8 cellular contexts compared by ENCODE assay signal in the genomic region with DNA sequence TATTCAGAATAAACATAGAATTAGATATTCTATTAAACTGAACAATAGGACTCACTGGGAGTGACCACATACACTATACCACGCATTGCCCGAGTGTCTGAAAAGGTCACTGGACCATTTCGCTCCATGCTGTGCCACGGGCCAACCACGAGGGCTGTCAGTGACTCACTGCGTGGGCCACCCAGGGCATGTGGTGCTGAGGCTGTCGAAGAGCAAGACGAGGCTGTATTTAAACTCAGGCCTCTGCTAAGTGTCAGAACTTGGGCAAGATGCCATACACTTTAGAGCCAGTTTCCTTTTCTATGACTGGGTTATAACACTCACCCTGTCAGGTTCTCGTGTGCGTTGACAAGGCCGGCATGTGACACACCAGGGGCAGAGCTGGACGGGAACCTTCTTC.
DNase-seq lines count a peak whose midpoint lies in the region; ATAC-seq and TF ChIP-seq lines count a peak whose summit lies in the region.
"Not testable (repeated sequence)": the region's sequence is repeated elsewhere in the genome, so short reads cannot be mapped to it uniquely, and the experiment has no call there.

No MANE protein-coding gene starts in this region.

- not testable (repeated sequence) for H3K4me1 ChIP-seq in upper lobe of right lung

- not testable (repeated sequence) for H3K4me3 ChIP-seq in choroid plexus epithelial cell (ENCODE audit: low read depth, low read length); upper lobe of right lung

- not testable (repeated sequence) for H3K27me3 Mint-ChIP-seq in activated naive CD8-positive, alpha-beta T cell treated with anti-CD3 and anti-CD28 coated beads for 36 hours

- intact Hi-C loops in upper lobe of right lung (cut with DNase I), result not testable (repeated sequence)

- H3K27ac Mint-ChIP-seq in activated naive CD8-positive, alpha-beta T cell treated with anti-CD3 and anti-CD28 coated beads for 36 hours, result not testable (repeated sequence)

- TF ChIP-seq CTCF in choroid plexus epithelial cell (conservative IDR thresholded peaks at IDR 0.05; ENCODE audit: low read depth, low read length); omental fat pad (IDR thresholded peaks at IDR 0.05); upper lobe of right lung (IDR thresholded peaks at IDR 0.05): not testable (repeated sequence)

- H3K9me3 ChIP-seq in upper lobe of right lung, result not testable (repeated sequence)

- not testable (repeated sequence) for H3K36me3 ChIP-seq in upper lobe of right lung

- peak; percentile 11 for DNase-seq in EH (ENCODE audit: low read depth)
- DNase-seq in RPMI7951 (ENCODE audit: low read depth), result peak; percentile 69
- peak; percentile 5 for DNase-seq in activated naive CD8-positive, alpha-beta T cell treated with anti-CD3 and anti-CD28 coated beads for 36 hours
- DNase-seq in choroid plexus epithelial cell (ENCODE audit: low read depth), result peak; percentile 24
- DNase-seq in foreskin melanocyte, result peak; percentile 50
- peak; percentile 11 for DNase-seq in kidney tubule cell (ENCODE audit: low spot score)
- DNase-seq in omental fat pad (ENCODE audit: low spot score), result not testable (repeated sequence)
- peak; percentile 72 for DNase-seq in upper lobe of right lung

- not testable (repeated sequence) for H3K36me3 Mint-ChIP-seq in activated naive CD8-positive, alpha-beta T cell treated with anti-CD3 and anti-CD28 coated beads for 36 hours

- not testable (repeated sequence) for H3K27me3 ChIP-seq in upper lobe of right lung

- ATAC-seq in omental fat pad (ENCODE audit: low FRiP score) (peak; percentile 32), upper lobe of right lung (peak; percentile 92)

- H3K9me3 Mint-ChIP-seq in activated naive CD8-positive, alpha-beta T cell treated with anti-CD3 and anti-CD28 coated beads for 36 hours, result not testable (repeated sequence)

- not testable (repeated sequence) for H3K4me3 Mint-ChIP-seq in activated naive CD8-positive, alpha-beta T cell treated with anti-CD3 and anti-CD28 coated beads for 36 hours

- H3K4me1 Mint-ChIP-seq in activated naive CD8-positive, alpha-beta T cell treated with anti-CD3 and anti-CD28 coated beads for 36 hours, result not testable (repeated sequence)

- not testable (repeated sequence) for H3K27ac ChIP-seq in upper lobe of right lung
